In the genomic region with DNA sequence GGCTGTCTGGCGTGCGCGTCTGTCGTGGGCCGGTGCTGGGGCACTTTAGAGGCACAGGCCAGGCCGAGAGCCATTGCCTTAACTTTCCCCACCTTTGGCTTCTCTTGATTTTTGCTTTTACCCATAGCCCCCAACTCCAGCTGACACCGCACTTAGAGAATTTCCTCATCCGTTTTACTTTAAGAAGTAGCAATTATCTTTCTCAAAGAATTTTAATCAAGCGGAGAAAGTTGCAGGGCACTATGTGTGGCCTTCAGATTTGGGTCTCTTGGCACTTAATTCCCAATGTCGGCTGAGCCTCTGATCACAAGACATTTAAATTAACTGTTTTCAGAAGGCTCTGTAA, we compare ENCODE assay signal across 10 cellular contexts. TPM values are rescaled to one million over a fixed set of nuclear protein-coding genes. Genes with fewer than 3 reads are reported as not detected.
DNase-seq lines count a peak whose midpoint lies in the region; ATAC-seq and TF ChIP-seq lines count a peak whose summit lies in the region.
"Had no signal": no experiment of that assay in that cellular context is flagged by ENCODE, and none has a peak within 500 bp of the region (broad histone marks: within the 10 kb centered on the region; RNA-seq: fewer than 3 reads in every experiment).

No MANE protein-coding gene starts in this region.

- CTCF ChIA-PET in activated naive CD4-positive, alpha-beta T cell treated with anti-CD3 and anti-CD28 coated beads, Interleukin-2, amount 10 ng/mL, durations not matched to agents 7 days and 5 days (lab: Charles Lee): no interaction called here

- H3K36me3 Mint-ChIP-seq in activated naive CD4-positive, alpha-beta T cell treated with anti-CD3 and anti-CD28 coated beads, Interleukin-2, amount 10 ng/mL, durations not matched to agents 7 days and 5 days: no peaks in the 10 kb centered on the region
- H3K36me3 Mint-ChIP-seq in activated naive CD4-positive, alpha-beta T cell treated with anti-CD3 and anti-CD28 coated beads, Interleukin-2, amount 50 U/mL, for 72 hours: peaks cover 0 to 4% of the 10 kb centered on the region in 2 donors
- H3K36me3 Mint-ChIP-seq in memory B cell: no peaks in the 10 kb centered on the region
- no peaks in the 10 kb centered on the region for H3K36me3 Mint-ChIP-seq in type B pancreatic cell

- peaks cover 10% of the 10 kb centered on the region for H3K4me1 Mint-ChIP-seq in activated naive CD4-positive, alpha-beta T cell treated with anti-CD3 and anti-CD28 coated beads, Interleukin-2, amount 10 ng/mL, durations not matched to agents 7 days and 5 days
- H3K4me1 Mint-ChIP-seq in memory B cell: peaks cover 4% of the 10 kb centered on the region
- peaks cover 8% of the 10 kb centered on the region for H3K4me1 Mint-ChIP-seq in type B pancreatic cell (ENCODE audit: unreplicated experiment)

- H3K27ac Mint-ChIP-seq in activated naive CD4-positive, alpha-beta T cell treated with anti-CD3 and anti-CD28 coated beads, Interleukin-2, amount 10 ng/mL, durations not matched to agents 7 days and 5 days: peak overlapping the region; percentile 28
- no peak overlapping the region for H3K27ac Mint-ChIP-seq in activated naive CD4-positive, alpha-beta T cell treated with anti-CD3 and anti-CD28 coated beads, Interleukin-2, amount 50 U/mL, for 72 hours
- H3K27ac Mint-ChIP-seq in memory B cell: no peak overlapping the region
- no peak overlapping the region for H3K27ac Mint-ChIP-seq in type B pancreatic cell

- no peak for DNase-seq in activated naive CD4-positive, alpha-beta T cell treated with anti-CD3 and anti-CD28 coated beads, Interleukin-2, amount 10 ng/mL, durations not matched to agents 7 days and 5 days
- no peak for DNase-seq in activated naive CD4-positive, alpha-beta T cell treated with anti-CD3 and anti-CD28 coated beads, Interleukin-2, amount 50 U/mL, for 72 hours (ENCODE audit: low spot score in 2 of 2)
- DNase-seq in cardiac fibroblast (ENCODE audit: low read depth in 2 of 2): no peak
- no peak for DNase-seq in memory B cell (ENCODE audit: low spot score in 2 of 2)
- DNase-seq in type B pancreatic cell (ENCODE audit: extremely low spot score, unreplicated experiment): no peak
- no peak for DNase-seq in GF-D8 (lab: John Stamatoyannopoulos, UW)
- no peak for DNase-seq in hypothalamus (lab: John Stamatoyannopoulos, UW)
- DNase-seq: activated CD4-positive, alpha-beta T cell treated with anti-CD3 and anti-CD28 coated beads for 1 hour; RPMI8226 had no signal

- TF ChIP-seq CTCF in cardiac fibroblast (IDR thresholded peaks at IDR 0.05; ENCODE audit: low read depth, low read length): no peak
- TF ChIP-seq CTCF in type B pancreatic cell (conservative IDR thresholded peaks at IDR 0.05): no peak

- H3K4me3 ChIP-seq in cardiac fibroblast (replicated peaks in 1 of 2; ENCODE audit: low read depth in 2 of 2, low read length in 2 of 2): peak overlapping the region; percentile 55 to 63

- ATAC-seq in activated naive CD4-positive, alpha-beta T cell treated with anti-CD3 and anti-CD28 coated beads, Interleukin-2, amount 50 U/mL, for 72 hours: no peak
- no peak for ATAC-seq in memory B cell (ENCODE audit: low read depth)
- no peak for ATAC-seq in GM21515 (IDR thresholded peaks at IDR 0.05; ENCODE audit: unreplicated experiment)

- no peaks in the 10 kb centered on the region for H3K9me3 Mint-ChIP-seq in activated naive CD4-positive, alpha-beta T cell treated with anti-CD3 and anti-CD28 coated beads, Interleukin-2, amount 10 ng/mL, durations not matched to agents 7 days and 5 days
- H3K9me3 Mint-ChIP-seq in activated naive CD4-positive, alpha-beta T cell treated with anti-CD3 and anti-CD28 coated beads, Interleukin-2, amount 50 U/mL, for 72 hours: no peaks in the 10 kb centered on the region
- H3K9me3 Mint-ChIP-seq in memory B cell: no peaks in the 10 kb centered on the region
- H3K9me3 Mint-ChIP-seq in type B pancreatic cell: no peaks in the 10 kb centered on the region

- peaks cover 87% of the 10 kb centered on the region for H3K27me3 Mint-ChIP-seq in activated naive CD4-positive, alpha-beta T cell treated with anti-CD3 and anti-CD28 coated beads, Interleukin-2, amount 10 ng/mL, durations not matched to agents 7 days and 5 days
- H3K27me3 Mint-ChIP-seq in memory B cell (peaks cover 27% of the 10 kb centered on the region), type B pancreatic cell (peaks cover 88% of the 10 kb centered on the region)

- H3K4me3 Mint-ChIP-seq in activated naive CD4-positive, alpha-beta T cell treated with anti-CD3 and anti-CD28 coated beads, Interleukin-2, amount 10 ng/mL, durations not matched to agents 7 days and 5 days: peak overlapping the region; percentile 23
- H3K4me3 Mint-ChIP-seq in memory B cell: peak overlapping the region; percentile 42
- peak overlapping the region; percentile 85 for H3K4me3 Mint-ChIP-seq in type B pancreatic cell

RNA-seq across cellular contexts. Expression of gene ALDH1A3, which starts 1.2 kb away (rescaled TPM):
- not detected for total RNA-seq in activated naive CD4-positive, alpha-beta T cell treated with anti-CD3 and anti-CD28 coated beads, Interleukin-2, amount 50 U/mL, for 72 hours
- total RNA-seq in type B pancreatic cell (ENCODE audit: low replicate concordance): 13.0 and 14.4 TPM in 2 replicates

RNA-seq across cellular contexts. Expression of gene LRRK1, which starts 38.3 kb away (rescaled TPM):
- total RNA-seq in activated naive CD4-positive, alpha-beta T cell treated with anti-CD3 and anti-CD28 coated beads, Interleukin-2, amount 50 U/mL, for 72 hours: 1 to 10 TPM in 1 of 2 donors, under 1 TPM in 1; 0.09 to 1.4 TPM
- 2.0 and 4.1 TPM in 2 replicates for total RNA-seq in type B pancreatic cell (ENCODE audit: low replicate concordance)

Comparison
In these comparisons a context has a peak if more than half of its experiments do, and no peak if none do; other contexts are left out.
1. H3K4me3 Mint-ChIP-seq: peak in every context shown above with its lines; median percentile 85 in type B pancreatic cell; 42 in memory B cell; 23 in activated naive CD4-positive, alpha-beta T cell treated with anti-CD3 and anti-CD28 coated beads, Interleukin-2, amount 10 ng/mL, durations not matched to agents 7 days and 5 days.
2. RNA of gene ALDH1A3, which starts 1.2 kb away (total RNA-seq): 13.0 to 14.4 TPM in type B pancreatic cell; not detected in activated naive CD4-positive, alpha-beta T cell treated with anti-CD3 and anti-CD28 coated beads, Interleukin-2, amount 50 U/mL, for 72 hours; every median in the first group is over 10 times any median in the second.